ENCODE assay signal across 16 cellular contexts in the genomic region with DNA sequence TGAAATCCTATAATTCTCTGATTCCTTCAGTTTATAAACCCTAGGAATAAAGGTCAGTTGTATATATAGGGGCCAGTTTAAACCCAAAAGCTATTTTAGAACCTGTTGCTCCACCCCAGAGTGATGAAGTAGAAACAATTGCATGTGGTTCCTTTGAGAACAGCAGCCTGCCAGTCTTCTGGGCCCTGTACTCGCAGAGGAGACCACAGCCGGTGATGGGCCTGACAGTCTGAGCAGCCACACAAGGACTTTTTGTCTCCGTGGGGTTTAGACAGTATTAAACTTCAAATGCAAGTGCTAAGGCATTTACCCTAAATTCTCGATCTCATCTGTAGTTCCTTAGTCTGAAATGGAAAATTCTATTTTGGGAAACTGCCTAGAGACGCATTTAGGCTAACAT.
DNase-seq lines count a peak whose midpoint lies in the region; ATAC-seq, FAIRE-seq and TF ChIP-seq lines count a peak whose summit lies in the region.
"Had no signal": no experiment of that assay in that cellular context is flagged by ENCODE, and none has a peak within 500 bp of the region (broad histone marks: within the 10 kb centered on the region; RNA-seq: fewer than 3 reads in every experiment).

No MANE protein-coding gene starts in this region.

- TF ChIP-seq EP300 in K562 (IDR thresholded peaks at IDR 0.05; ENCODE audit: low read length), result no peak

- no peaks in the 10 kb centered on the region for H3K9me1 ChIP-seq in K562 (ENCODE audit: control insufficient read depth, insufficient read depth, low read length)

- no peaks in the 10 kb centered on the region for H4K20me1 ChIP-seq in K562 (replicated peaks; ENCODE audit: control insufficient read depth, insufficient read depth, low read length)

- no peak for TF ChIP-seq POLR2A in K562 (conservative IDR thresholded peaks at IDR 0.05)

- H3K9ac ChIP-seq in K562 (ENCODE audit: insufficient read depth in 1 of 2, low read depth in 2 of 2, low read length in 2 of 2), result no peak overlapping the region
- H3K9ac ChIP-seq in stomach smooth muscle (ENCODE audit: low read length in 2 of 2), result peak overlapping the region in 1 of 2 donors; percentile 13

- H3K9me3 ChIP-seq in Panc1 (ENCODE audit: control insufficient read depth, insufficient read depth, low read depth, low read length), result no peaks in the 10 kb centered on the region
- H3K9me3 ChIP-seq in K562 (replicated peaks; ENCODE audit: control insufficient read depth, insufficient read depth, low read depth, low read length), result no peaks in the 10 kb centered on the region
- H3K9me3 ChIP-seq in stomach smooth muscle (ENCODE audit: control insufficient read depth in 2 of 2, low read length in 2 of 2), result no peaks in the 10 kb centered on the region
- H3K9me3 ChIP-seq: SJSA1 had no signal

- BruUV-seq in Panc1 (replicated peaks; lab: Mats Ljungman, UMichigan) (TSS peak; percentile 11), K562 (replicated peaks; lab: Mats Ljungman, UMichigan) (no TSS peak)

- no peak for FAIRE-seq in K562 (lab: Jason Lieb, UNC)
- FAIRE-seq: H54 had no signal

- POLR2A ChIA-PET in Panc1 (lab: Charles Lee) (no interaction called here), K562 (lab: Yijun Ruan, JAX) (no interaction called here), RWPE1 (lab: Yijun Ruan, JAX; ENCODE audit: low non-redundant PET) (no interaction called here)

- no peak overlapping the region for H3K4me2 ChIP-seq in K562 (ENCODE audit: insufficient read depth, low read length)
- H3K4me2 ChIP-seq: PC-9 had no signal

- TF ChIP-seq RAD21 in K562 (CRISPR knock-in tag; conservative IDR thresholded peaks at IDR 0.05 in 1 of 2, IDR thresholded peaks at IDR 0.05 in 1 of 2), result no peak

- H3K27me3 ChIP-seq in Panc1 (ENCODE audit: control insufficient read depth, insufficient read depth, low read length) (no peaks in the 10 kb centered on the region), K562 (ENCODE audit: control insufficient read depth in 2 of 2, insufficient read depth in 2 of 2, low read length in 2 of 2) (peaks cover 11 to 18% of the 10 kb centered on the region in 2 experiments; a peak in 4 of 5 replicates), stomach smooth muscle (ENCODE audit: control insufficient read depth in 1 of 2, insufficient read depth in 2 of 2, low read length in 2 of 2) (no peaks in the 10 kb centered on the region)

- no peak overlapping the region for H3K27ac ChIP-seq in Panc1 (ENCODE audit: low read length)
- H3K27ac ChIP-seq in K562 (ENCODE audit: extremely low read depth, low read depth, low read length), result no peak overlapping the region
- no peak overlapping the region for H3K27ac ChIP-seq in stomach smooth muscle (ENCODE audit: low read length)
- H3K27ac ChIP-seq in RWPE1, result no peak overlapping the region
- H3K27ac ChIP-seq in coronary artery, result peak overlapping the region in 1 of 2 donors; percentile 45
- H3K27ac ChIP-seq: PC-9, SJSA1 had no signal

- CTCF ChIA-PET in Panc1 (lab: Charles Lee) (no interaction called here), K562 (lab: Yijun Ruan, JAX; ENCODE audit: low intra/inter-chr PET ratio) (no interaction called here), RWPE1 (lab: Yijun Ruan, JAX) (no interaction called here)

- H3K79me2 ChIP-seq in K562 (ENCODE audit: control insufficient read depth, insufficient read depth, low read length), result no peaks in the 10 kb centered on the region

- H3K4me3 ChIP-seq in Panc1 (ENCODE audit: low read depth in 2 of 2, low read length in 2 of 2) (no peak overlapping the region), K562 (no peak overlapping the region), stomach smooth muscle (ENCODE audit: low read length in 2 of 2) (peak overlapping the region; percentile 20 to 35), coronary artery (no peak overlapping the region)
- H3K4me3 ChIP-seq: PC-9, SJSA1 had no signal

- H3K4me1 ChIP-seq in Panc1 (ENCODE audit: control insufficient read depth, insufficient read depth, low read length) (no peaks in the 10 kb centered on the region), K562 (replicated peaks in 1 of 2; ENCODE audit: control insufficient read depth in 2 of 2, insufficient read depth in 2 of 2, low read length in 2 of 2) (no peaks in the 10 kb centered on the region), stomach smooth muscle (ENCODE audit: control insufficient read depth, insufficient read depth, low read length) (peaks cover 6% of the 10 kb centered on the region)
- H3K4me1 ChIP-seq: SJSA1 had no signal

- H2AFZ ChIP-seq in K562 (ENCODE audit: low read depth, low read length), result 0 out of 2 replicates have a peak overlapping the region, but pooled peaks have one; percentile 4
- H2AFZ ChIP-seq: PC-9 had no signal

- 7% methylated on average over 5 of the region's 5 CpGs for WGBS in K562 (ENCODE audit: insufficient coverage, low coverage, missing lambda C conversion rate)

- DNase-seq in Panc1 (ENCODE audit: low read depth, low spot score) (no peak), K562 (ENCODE audit: extremely low read depth in 1 of 4, low spot score in 3 of 4) (no peak), myocyte (ENCODE audit: low read depth) (peak; percentile 32), RWPE1 (ENCODE audit: low spot score) (no peak), NCI-H1930 (lab: John Stamatoyannopoulos, UW) (no peak), coronary artery (ENCODE audit: low spot score) (no peak)
- DNase-seq: CD4-positive, CD25-positive, alpha-beta regulatory T cell; DMS79 treated with DMSO at 0.1 percent for 48 hours; Kasumi-1; NCI-H1694; NCI-H69; PC-9 had no signal

- intact Hi-C loops in Panc1 (cut with micrococcal nuclease; ENCODE audit: unreplicated experiment) (no loop called here), K562 (cut with micrococcal nuclease) (no loop called here)

- ATAC-seq in Panc1 (no peak), K562 (no peak), GM19452 (IDR thresholded peaks at IDR 0.05; ENCODE audit: unreplicated experiment) (no peak)

- in situ Hi-C loops in Panc1 (cut with HindIII; ENCODE audit: low pct_unique_long_range_greater_than_20kb, low sequenced_read_pairs) (no loop called here), K562 (cut with MboI) (no loop called here)

- no peak for TF ChIP-seq CTCF in Panc1 (IDR thresholded peaks at IDR 0.05)
- no peak for TF ChIP-seq CTCF in K562 (IDR thresholded peaks at IDR 0.05 in 2 of 3, conservative IDR thresholded peaks at IDR 0.05 in 1 of 3; ENCODE audit: insufficient read depth in 2 of 3, low read depth in 1 of 3, low read length in 3 of 3)
- no peak for TF ChIP-seq CTCF in RWPE1 (conservative IDR thresholded peaks at IDR 0.05; ENCODE audit: low read depth)
- TF ChIP-seq CTCF in coronary artery (IDR thresholded peaks at IDR 0.05), result no peak

- H3K36me3 ChIP-seq in Panc1 (ENCODE audit: control insufficient read depth, insufficient read depth, low read length) (no peaks in the 10 kb centered on the region), K562 (ENCODE audit: control insufficient read depth, insufficient read depth, low read length) (no peaks in the 10 kb centered on the region), stomach smooth muscle (ENCODE audit: control insufficient read depth in 2 of 2, insufficient read depth in 2 of 2, low read length in 2 of 2) (no peaks in the 10 kb centered on the region)
- H3K36me3 ChIP-seq: SJSA1 had no signal

TF ChIP-seq in K562, 482 proteins besides CTCF, POLR2A, EP300 and RAD21 (continues in another document):
- no peak for TF ChIP-seq ZNF436 (CRISPR knock-in tag; IDR thresholded peaks at IDR 0.05)
- TF ChIP-seq, protein P1, sequence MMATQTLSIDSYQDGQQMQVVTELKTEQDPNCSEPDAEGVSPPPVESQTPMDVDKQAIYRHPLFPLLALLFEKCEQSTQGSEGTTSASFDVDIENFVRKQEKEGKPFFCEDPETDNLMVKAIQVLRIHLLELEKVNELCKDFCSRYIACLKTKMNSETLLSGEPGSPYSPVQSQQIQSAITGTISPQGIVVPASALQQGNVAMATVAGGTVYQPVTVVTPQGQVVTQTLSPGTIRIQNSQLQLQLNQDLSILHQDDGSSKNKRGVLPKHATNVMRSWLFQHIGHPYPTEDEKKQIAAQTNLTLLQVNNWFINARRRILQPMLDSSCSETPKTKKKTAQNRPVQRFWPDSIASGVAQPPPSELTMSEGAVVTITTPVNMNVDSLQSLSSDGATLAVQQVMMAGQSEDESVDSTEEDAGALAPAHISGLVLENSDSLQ (IDR thresholded peaks at IDR 0.05), result no peak
- no peak for TF ChIP-seq PHTF2 (CRISPR knock-in tag; IDR thresholded peaks at IDR 0.05)
- TF ChIP-seq PHF20 (IDR thresholded peaks at IDR 0.05; ENCODE audit: partially characterized antibody), result no peak
- TF ChIP-seq, protein P2, sequence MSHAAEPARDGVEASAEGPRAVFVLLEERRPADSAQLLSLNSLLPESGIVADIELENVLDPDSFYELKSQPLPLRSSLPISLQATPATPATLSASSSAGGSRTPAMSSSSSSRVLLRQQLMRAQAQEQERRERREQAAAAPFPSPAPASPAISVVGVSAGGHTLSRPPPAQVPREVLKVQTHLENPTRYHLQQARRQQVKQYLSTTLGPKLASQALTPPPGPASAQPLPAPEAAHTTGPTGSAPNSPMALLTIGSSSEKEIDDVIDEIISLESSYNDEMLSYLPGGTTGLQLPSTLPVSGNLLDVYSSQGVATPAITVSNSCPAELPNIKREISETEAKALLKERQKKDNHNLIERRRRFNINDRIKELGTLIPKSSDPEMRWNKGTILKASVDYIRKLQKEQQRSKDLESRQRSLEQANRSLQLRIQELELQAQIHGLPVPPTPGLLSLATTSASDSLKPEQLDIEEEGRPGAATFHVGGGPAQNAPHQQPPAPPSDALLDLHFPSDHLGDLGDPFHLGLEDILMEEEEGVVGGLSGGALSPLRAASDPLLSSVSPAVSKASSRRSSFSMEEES (CRISPR knock-in tag; IDR thresholded peaks at IDR 0.05), result no peak
- TF ChIP-seq ERF (CRISPR knock-in tag; IDR thresholded peaks at IDR 0.05), result no peak
- no peak for TF ChIP-seq TFAM (CRISPR knock-in tag; conservative IDR thresholded peaks at IDR 0.05)
- TF ChIP-seq, protein P3, sequence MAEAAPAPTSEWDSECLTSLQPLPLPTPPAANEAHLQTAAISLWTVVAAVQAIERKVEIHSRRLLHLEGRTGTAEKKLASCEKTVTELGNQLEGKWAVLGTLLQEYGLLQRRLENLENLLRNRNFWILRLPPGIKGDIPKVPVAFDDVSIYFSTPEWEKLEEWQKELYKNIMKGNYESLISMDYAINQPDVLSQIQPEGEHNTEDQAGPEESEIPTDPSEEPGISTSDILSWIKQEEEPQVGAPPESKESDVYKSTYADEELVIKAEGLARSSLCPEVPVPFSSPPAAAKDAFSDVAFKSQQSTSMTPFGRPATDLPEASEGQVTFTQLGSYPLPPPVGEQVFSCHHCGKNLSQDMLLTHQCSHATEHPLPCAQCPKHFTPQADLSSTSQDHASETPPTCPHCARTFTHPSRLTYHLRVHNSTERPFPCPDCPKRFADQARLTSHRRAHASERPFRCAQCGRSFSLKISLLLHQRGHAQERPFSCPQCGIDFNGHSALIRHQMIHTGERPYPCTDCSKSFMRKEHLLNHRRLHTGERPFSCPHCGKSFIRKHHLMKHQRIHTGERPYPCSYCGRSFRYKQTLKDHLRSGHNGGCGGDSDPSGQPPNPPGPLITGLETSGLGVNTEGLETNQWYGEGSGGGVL (CRISPR knock-in tag; IDR thresholded peaks at IDR 0.05), result no peak
- TF ChIP-seq PPARD (CRISPR knock-in tag; IDR thresholded peaks at IDR 0.05), result no peak
- no peak for TF ChIP-seq ZNF695 (CRISPR knock-in tag; IDR thresholded peaks at IDR 0.05)
- TF ChIP-seq U2AF1 (optimal IDR thresholded peaks at IDR 0.05; ENCODE audit: low read depth, low read length), result no peak

Comparison
In these comparisons a context has a peak if more than half of its experiments do, and no peak if none do; other contexts are left out.
1. H3K4me3 ChIP-seq: peak in stomach smooth muscle (2 of 2); none in Panc1 (0 of 2), K562 (single experiment) and coronary artery (single experiment).